ENCODE assay signal across 24 cellular contexts in genomic region chr2:132665401-132665800, GRCh38. TPM values are rescaled to one million over a fixed set of nuclear protein-coding genes. Genes with fewer than 3 reads are reported as not detected.
DNase-seq lines count a peak whose midpoint lies in the region; ATAC-seq and TF ChIP-seq lines count a peak whose summit lies in the region.
"Had no signal": no experiment of that assay in that cellular context is flagged by ENCODE, and none has a peak within 500 bp of the region (broad histone marks: within the 10 kb centered on the region; RNA-seq: fewer than 3 reads in every experiment).

No MANE protein-coding gene starts in this region.

- in situ Hi-C loops in IMR-90 (cut with MboI; ENCODE audit: low sequenced_read_pairs), result loop anchor here (25.0 kb wide), 2 partner anchors 897 to 1172 kb away; partner anchors contain the start of gene NCKAP5

- no peaks in the 10 kb centered on the region for H3K9me3 ChIP-seq in IMR-90 (ENCODE audit: control insufficient read depth, insufficient read depth, low read length)
- H3K9me3 ChIP-seq in mesenchymal stem cell (ENCODE audit: control insufficient read depth, low read length), result no peaks in the 10 kb centered on the region
- no peaks in the 10 kb centered on the region for H3K9me3 ChIP-seq in thyroid gland
- no peaks in the 10 kb centered on the region for H3K9me3 ChIP-seq in OCI-LY7 (ENCODE audit: low read length)
- H3K9me3 ChIP-seq: A549, BE2C had no signal

- no peak for TF ChIP-seq POLR2A in IMR-90 (IDR thresholded peaks at IDR 0.05; ENCODE audit: low read depth, low read length)
- no peak for TF ChIP-seq POLR2A in thyroid gland (IDR thresholded peaks at IDR 0.05)

- H3K9ac ChIP-seq in IMR-90 (ENCODE audit: low read depth, low read length) (no peak overlapping the region), mesenchymal stem cell (ENCODE audit: low read length) (no peak overlapping the region)
- H3K9ac ChIP-seq: BLaER1 treated with 17β-estradiol and CSF1 and Interleukin-3, amounts not matched to agents 10 nM and 100 nM had no signal

- H3K14ac ChIP-seq in IMR-90 (replicated peaks; ENCODE audit: low read depth, low read length) (peak overlapping the region; percentile 1; the same call in 1 of the 2 replicates), mesenchymal stem cell (ENCODE audit: low read length in 2 of 2) (no peak overlapping the region)

- peaks cover 68% of the 10 kb centered on the region for H3K4me1 Mint-ChIP-seq in brain
- H3K4me1 Mint-ChIP-seq: CD14-positive monocyte; CD8-positive, alpha-beta memory T cell had no signal

- no peaks in the 10 kb centered on the region for H3K9me2 ChIP-seq in OCI-LY7 (ENCODE audit: insufficient read depth, low read length)

- H2BK20ac ChIP-seq in IMR-90 (ENCODE audit: low read depth, low read length), result no peak overlapping the region

- peaks cover 8% of the 10 kb centered on the region for H3K4me1 ChIP-seq in IMR-90 (ENCODE audit: control insufficient read depth, insufficient read depth, low read length)
- H3K4me1 ChIP-seq in mesenchymal stem cell (ENCODE audit: control insufficient read depth, insufficient read depth, low read depth, low read length), result peaks cover 21% of the 10 kb centered on the region
- peaks cover 14 to 24% of the 10 kb centered on the region in 2 donors for H3K4me1 ChIP-seq in thyroid gland
- no peaks in the 10 kb centered on the region for H3K4me1 ChIP-seq in OCI-LY7 (ENCODE audit: insufficient read depth, low read length, poor library complexity, severe bottlenecking)
- H3K4me1 ChIP-seq: A549, BE2C had no signal

- H3K4me3 ChIP-seq in IMR-90 (ENCODE audit: insufficient read depth, low read depth, low read length) (no peak overlapping the region), mesenchymal stem cell (ENCODE audit: insufficient read depth in 1 of 2, low read depth in 1 of 2, low read length in 2 of 2) (no peak overlapping the region), thyroid gland (replicated peaks in 1 of 3) (no peak overlapping the region), OCI-LY7 (ENCODE audit: low read depth, low read length, poor library complexity, severe bottlenecking) (no peak overlapping the region)
- H3K4me3 ChIP-seq: A549; BLaER1 treated with 17β-estradiol and CSF1 and Interleukin-3, amounts not matched to agents 10 nM and 100 nM; GM12878; GM23338 had no signal

- no peak overlapping the region for H4K5ac ChIP-seq in IMR-90 (ENCODE audit: low read depth, low read length)

- no peak for ATAC-seq in IMR-90 (ENCODE audit: low read depth)
- no peak for ATAC-seq in HG02763 (IDR thresholded peaks at IDR 0.05; ENCODE audit: unreplicated experiment)
- ATAC-seq: A549, GM12878, GM23338, HCT116 had no signal

- H3K18ac ChIP-seq in IMR-90 (ENCODE audit: low read depth, low read length) (no peak overlapping the region), mesenchymal stem cell (ENCODE audit: low read depth in 1 of 2, low read length in 2 of 2) (no peak overlapping the region)

- H3K4ac ChIP-seq in IMR-90 (ENCODE audit: low read depth, low read length) (peak overlapping the region; percentile 8; the same call in 1 of the 2 replicates), mesenchymal stem cell (ENCODE audit: low read depth in 1 of 2, low read length in 2 of 2) (no peak overlapping the region)

- H2BK5ac ChIP-seq in IMR-90 (ENCODE audit: low read depth, low read length, poor library complexity, severe bottlenecking) (no peak overlapping the region), mesenchymal stem cell (ENCODE audit: low read depth, low read length, poor library complexity, severe bottlenecking) (no peak overlapping the region)

- peaks cover 13% of the 10 kb centered on the region for H3K9me1 ChIP-seq in IMR-90 (ENCODE audit: insufficient read depth, low read length)

- no peak overlapping the region for H2AFZ ChIP-seq in IMR-90 (replicated peaks; ENCODE audit: low read length, poor library complexity)
- H2AFZ ChIP-seq in mesenchymal stem cell (ENCODE audit: low read depth, low read length), result no peak overlapping the region
- H2AFZ ChIP-seq in OCI-LY7 (ENCODE audit: low read length), result no peak overlapping the region
- H2AFZ ChIP-seq: GM23338 had no signal

- H3K27ac ChIP-seq in IMR-90 (ENCODE audit: insufficient read depth, low read length) (no peak overlapping the region), mesenchymal stem cell (ENCODE audit: low read length, poor library complexity, severe bottlenecking) (no peak overlapping the region), thyroid gland (no peak overlapping the region), OCI-LY7 (ENCODE audit: low read depth, low read length, poor library complexity, severe bottlenecking) (no peak overlapping the region)
- H3K27ac ChIP-seq: A549; BLaER1 treated with 17β-estradiol and CSF1 and Interleukin-3, amounts not matched to agents 10 nM and 100 nM had no signal

- H3K23ac ChIP-seq in IMR-90 (ENCODE audit: low read depth, low read length) (peak overlapping the region; percentile 68), mesenchymal stem cell (ENCODE audit: low read length in 2 of 2) (no peak overlapping the region)

- CTCF ChIA-PET in IMR-90 (lab: Yijun Ruan, JAX) (interaction anchor here (0.6 kb wide), 1 partner anchor 16 kb away, joined by 5 read pairs; no protein-coding TSS in a partner anchor), OCI-LY7 (lab: Charles Lee; ENCODE audit: unreplicated experiment) (no interaction called here)

- H3K56ac ChIP-seq in IMR-90 (ENCODE audit: extremely low read depth, insufficient read depth, low read length), result no peak overlapping the region

- H3K4me2 ChIP-seq in IMR-90 (ENCODE audit: low read depth, low read length) (no peak overlapping the region), mesenchymal stem cell (ENCODE audit: low read length, poor library complexity, severe bottlenecking) (peak overlapping the region; percentile 40), OCI-LY7 (ENCODE audit: low read length) (no peak overlapping the region)
- H3K4me2 ChIP-seq: A549; BLaER1 treated with 17β-estradiol and CSF1 and Interleukin-3, amounts not matched to agents 10 nM and 100 nM; GM23338 had no signal

- H2AK5ac ChIP-seq in IMR-90 (ENCODE audit: low read depth, low read length) (no peak overlapping the region), mesenchymal stem cell (ENCODE audit: low read length, severe bottlenecking) (no peak overlapping the region)

- POLR2A ChIA-PET in IMR-90 (lab: Charles Lee; ENCODE audit: unreplicated experiment), result no interaction called here
- POLR2A ChIA-PET in OCI-LY7 (lab: Charles Lee), result no interaction called here

- peaks cover 19% of the 10 kb centered on the region for H3K36me3 Mint-ChIP-seq in brain
- H3K36me3 Mint-ChIP-seq: CD8-positive, alpha-beta memory T cell had no signal

- no peak overlapping the region for H4K8ac ChIP-seq in IMR-90 (ENCODE audit: low read depth in 2 of 2, low read length in 2 of 2)
- no peak overlapping the region for H4K8ac ChIP-seq in mesenchymal stem cell (ENCODE audit: low read length)

- no peaks in the 10 kb centered on the region for H3K9me3 Mint-ChIP-seq in brain
- H3K9me3 Mint-ChIP-seq: CD4-positive, alpha-beta T cell; GM23338; H9 had no signal

- H3K36me3 ChIP-seq in IMR-90 (ENCODE audit: control insufficient read depth, insufficient read depth, low read length) (peaks cover 2% of the 10 kb centered on the region; the same call in 1 of the 2 replicates), mesenchymal stem cell (ENCODE audit: control insufficient read depth in 1 of 2, insufficient read depth in 2 of 2, low read depth in 1 of 2, low read length in 2 of 2) (no peaks in the 10 kb centered on the region), thyroid gland (no peaks in the 10 kb centered on the region), OCI-LY7 (ENCODE audit: insufficient read depth, low read length) (no peaks in the 10 kb centered on the region)
- H3K36me3 ChIP-seq: BE2C; BLaER1 treated with 17β-estradiol and CSF1 and Interleukin-3, amounts not matched to agents 10 nM and 100 nM had no signal

- BruUV-seq in IMR-90 (replicated peaks; lab: Mats Ljungman, UMichigan) (no TSS peak), OCI-LY7 (replicated peaks; lab: Mats Ljungman, UMichigan) (no TSS peak)

- H3K79me1 ChIP-seq in IMR-90 (ENCODE audit: low read depth in 1 of 2, low read length in 2 of 2) (peaks cover 23 to 61% of the 10 kb centered on the region in 2 experiments), mesenchymal stem cell (replicated peaks; ENCODE audit: low read length, poor library complexity, severe bottlenecking) (peaks cover 10% of the 10 kb centered on the region)

- no peaks in the 10 kb centered on the region for H3K79me2 ChIP-seq in OCI-LY7 (ENCODE audit: insufficient read depth, low read depth, low read length)

- H3K27me3 ChIP-seq in IMR-90 (ENCODE audit: control insufficient read depth, insufficient read depth, low read length) (no peaks in the 10 kb centered on the region), mesenchymal stem cell (ENCODE audit: control insufficient read depth in 1 of 2, insufficient read depth in 1 of 2, low read length in 2 of 2) (peaks cover 5 to 43% of the 10 kb centered on the region in 2 experiments), thyroid gland (peaks cover 6% of the 10 kb centered on the region)

- H2BK12ac ChIP-seq in mesenchymal stem cell (ENCODE audit: low read length in 2 of 2), result no peak overlapping the region

- H2AK9ac ChIP-seq in IMR-90 (replicated peaks; ENCODE audit: low read depth, low read length, poor library complexity), result no peak overlapping the region

- 100% methylated on average over 1 of the region's 3 CpGs; no CpG with 5 or more reads in 1 of the 2 experiments for WGBS in IMR-90 (ENCODE audit: extremely low coverage in 2 of 2, insufficient read length in 1 of 2), 2 experiments
- WGBS in mesenchymal stem cell, result 93% methylated on average over 3 of the region's 3 CpGs
- 26 to 52% methylated on average over 3 of the region's 3 CpGs for WGBS in thyroid gland, 2 donors

- TF ChIP-seq CTCF in IMR-90 (conservative IDR thresholded peaks at IDR 0.05; ENCODE audit: low read depth, low read length), result no peak
- no peak for TF ChIP-seq CTCF in brain (conservative IDR thresholded peaks at IDR 0.05)
- no peak for TF ChIP-seq CTCF in thyroid gland (IDR thresholded peaks at IDR 0.05)
- TF ChIP-seq CTCF in OCI-LY7 (conservative IDR thresholded peaks at IDR 0.05; ENCODE audit: low read length), result no peak

- intact Hi-C loops in IMR-90 (cut with micrococcal nuclease) (no loop called here), thyroid gland (cut with DNase I) (no loop called here), OCI-LY7 (cut with micrococcal nuclease; ENCODE audit: unreplicated experiment) (no loop called here)

- H3K27me3 Mint-ChIP-seq in brain, result peaks cover 36% of the 10 kb centered on the region

- peak overlapping the region in 4 of 5 experiments; percentile 5 to 88 (median 43) for H3K4me3 Mint-ChIP-seq in brain
- H3K4me3 Mint-ChIP-seq: CD14-positive monocyte; CD4-positive, alpha-beta T cell; CD8-positive, alpha-beta memory T cell; GM23338; H9 had no signal

- TF ChIP-seq RAD21 in IMR-90 (IDR thresholded peaks at IDR 0.05; ENCODE audit: low read length), result no peak

- H2BK15ac ChIP-seq in IMR-90 (ENCODE audit: low read depth, low read length) (no peak overlapping the region), mesenchymal stem cell (ENCODE audit: low read depth, poor library complexity, severe bottlenecking) (no peak overlapping the region)

- H3K27ac Mint-ChIP-seq in brain, result peak overlapping the region in 1 of 5 experiments; percentile 52
- H3K27ac Mint-ChIP-seq: CD14-positive monocyte; CD4-positive, alpha-beta T cell; CD8-positive, alpha-beta memory T cell; GM23338; H9 had no signal

- dilution Hi-C loops in IMR-90 (cut with HindIII; ENCODE audit: low sequenced_read_pairs, unreplicated experiment), result no loop called here

- no peak overlapping the region for H2BK120ac ChIP-seq in IMR-90 (ENCODE audit: low read depth, low read length)
- H2BK120ac ChIP-seq in mesenchymal stem cell (ENCODE audit: low read depth, low read length), result no peak overlapping the region

- DNase-seq in IMR-90, result no peak
- DNase-seq in mesenchymal stem cell, result no peak
- DNase-seq in thyroid gland, result peak; percentile 61 to 68
- DNase-seq in stimulated activated CD4-positive, alpha-beta T cell treated with anti-CD3 and anti-CD28 coated beads, Interleukin-4, amount 100 ng/mL, for 24 hours, result no peak
- no peak for DNase-seq in OCI-LY7 (ENCODE audit: low spot score)
- DNase-seq: 8988T; ACHN; AML-193; BE2C; CD4-positive, alpha-beta T cell; CD8-positive, alpha-beta memory T cell; DMS 273 treated with DMSO at 0.1 percent for 48 hours; DMS79; EL; GDM1; H9 had no signal

- H4K20me1 ChIP-seq in IMR-90 (ENCODE audit: insufficient read depth, low read length), result peaks cover 8% of the 10 kb centered on the region
- H4K20me1 ChIP-seq in OCI-LY7 (ENCODE audit: insufficient read depth, low read length), result no peaks in the 10 kb centered on the region

- H4K91ac ChIP-seq in IMR-90 (ENCODE audit: insufficient read depth, low read depth, low read length) (no peak overlapping the region; the same call in 1 of the 2 replicates), mesenchymal stem cell (ENCODE audit: low read length) (no peak overlapping the region)

RNA-seq across cellular contexts. Expression of gene LYPD1, which starts 4.6 kb away (rescaled TPM):
- 79.7 and 87.6 TPM in 2 replicates for total RNA-seq in IMR-90 (2012; rRNA removed)
- 66.1 and 66.2 TPM in 2 replicates for polyA plus RNA-seq in IMR-90 (2012; rRNA removed)
- polyA plus RNA-seq in IMR-90 (2012; cell fraction: cytosol; rRNA removed), result 63.3 and 78.3 TPM in 2 replicates
- polyA plus RNA-seq in IMR-90 (2012; cell fraction: nucleus; rRNA removed; ENCODE audit: low replicate concordance), result 22.6 and 25.5 TPM in 2 replicates
- polyA plus RNA-seq in brain (ENCODE audit: insufficient read depth, low read depth, low replicate concordance), result 8.0 TPM
- 1.3 TPM for polyA plus RNA-seq in mesenchymal stem cell (2013, experiment 1 of 2)
- 1.5 TPM for polyA plus RNA-seq in mesenchymal stem cell (2013, experiment 2 of 2)
- 1 to 10 TPM in 1 of 4 donors, under 1 TPM in 2, not detected in 1; 0.45 to 1.9 (median 0.93) TPM for total RNA-seq in thyroid gland
- total RNA-seq in OCI-LY7 (2014; rRNA removed; shearing (Covaris generic)), result 1.5 and 1.8 TPM in 2 replicates
- total RNA-seq in OCI-LY7 (2022), result 1.4 and 2.0 TPM in 2 replicates
- total RNA-seq: CD4-positive, alpha-beta T cell; CD8-positive, alpha-beta memory T cell; GM12878 had no signal
- polyA plus RNA-seq: CD14-positive monocyte; CD8-positive, alpha-beta memory T cell; GM12878 had no signal

Comparison
In these comparisons a context has a peak if more than half of its experiments do, and no peak if none do; other contexts are left out.
1. DNase-seq: peak in thyroid gland (2 of 2); none in IMR-90 (single experiment), mesenchymal stem cell (single experiment), stimulated activated CD4-positive, alpha-beta T cell treated with anti-CD3 and anti-CD28 coated beads, Interleukin-4, amount 100 ng/mL, for 24 hours (single experiment) and OCI-LY7 (single experiment).
2. RNA of gene LYPD1, which starts 4.6 kb away (total RNA-seq): 79.7 to 87.6 TPM in IMR-90; 1.4 to 2.0 TPM in OCI-LY7 and 0.45 to 1.9 TPM in thyroid gland; every median in the first group is over 10 times any median in the second.